10 cellular contexts compared by ENCODE assay signal in genomic region chr17:79075861-79076406, GRCh38. TPM values are rescaled to one million over a fixed set of nuclear protein-coding genes. Genes with fewer than 3 reads are reported as not detected.
A peak's percentile ranks its signal among the peaks of the same experiment; 100 is the strongest.
DNase-seq lines count a peak whose midpoint lies in the region; ATAC-seq, FAIRE-seq and TF ChIP-seq lines count a peak whose summit lies in the region.
"Had no signal": no experiment of that assay in that cellular context is flagged by ENCODE, and none has a peak within 500 bp of the region (broad histone marks: within the 10 kb centered on the region; RNA-seq: fewer than 3 reads in every experiment).

No MANE protein-coding gene starts in this region.

- intact Hi-C loops in activated T-helper 1 cell treated with anti-CD3 and anti-CD28 coated beads, Interleukin-12 subunit alpha, Interleukin-12 subunit beta, Interleukin-2, Interleukin-4 antibody, amounts not matched to agents 30 ng/mL and 10 ng/mL and 1 ng/mL, durations not matched to agents 14 hours and 24 hours and 36 hours (cut with micrococcal nuclease) = no loop called here

- H3K9me3 Mint-ChIP-seq in T-helper 2 cell treated with Interferon-gamma antibody and Interleukin-4, amounts not matched to agents 5 μg/mL and 100 μg/mL, for 36 hours = no peaks in the 10 kb centered on the region
- no peaks in the 10 kb centered on the region for H3K9me3 Mint-ChIP-seq in activated T-helper 1 cell treated with anti-CD3 and anti-CD28 coated beads, Interleukin-12 subunit alpha, Interleukin-12 subunit beta, Interleukin-2, Interleukin-4 antibody, amounts not matched to agents 30 ng/mL and 10 ng/mL and 1 ng/mL, durations not matched to agents 14 hours and 24 hours and 36 hours

- peaks cover 14% of the 10 kb centered on the region; the same call in 1 of the 2 replicates for H3K27me3 ChIP-seq in iPS-20b (ENCODE audit: insufficient read depth, low read length)
- no peaks in the 10 kb centered on the region for H3K27me3 ChIP-seq in stomach smooth muscle (ENCODE audit: control insufficient read depth in 1 of 2, insufficient read depth in 2 of 2, low read length in 2 of 2)
- no peaks in the 10 kb centered on the region for H3K27me3 ChIP-seq in gastroesophageal sphincter

- WGBS in gastroesophageal sphincter (ENCODE audit: low coverage in 1 of 2), 2 donors = 70 to 80% methylated on average over 4 to 6 of the region's 9 CpGs

- peaks cover 11% of the 10 kb centered on the region for H3K4me1 Mint-ChIP-seq in T-helper 2 cell treated with Interferon-gamma antibody and Interleukin-4, amounts not matched to agents 5 μg/mL and 100 μg/mL, for 36 hours (ENCODE audit: low read depth)
- peaks cover 10% of the 10 kb centered on the region for H3K4me1 Mint-ChIP-seq in activated T-helper 1 cell treated with anti-CD3 and anti-CD28 coated beads, Interleukin-12 subunit alpha, Interleukin-12 subunit beta, Interleukin-2, Interleukin-4 antibody, amounts not matched to agents 30 ng/mL and 10 ng/mL and 1 ng/mL, durations not matched to agents 14 hours and 24 hours and 36 hours (ENCODE audit: low read depth)

- H3K36me3 Mint-ChIP-seq in T-helper 2 cell treated with Interferon-gamma antibody and Interleukin-4, amounts not matched to agents 5 μg/mL and 100 μg/mL, for 36 hours (ENCODE audit: low read depth) = peaks cover 16% of the 10 kb centered on the region
- peaks cover 15% of the 10 kb centered on the region for H3K36me3 Mint-ChIP-seq in activated T-helper 1 cell treated with anti-CD3 and anti-CD28 coated beads, Interleukin-12 subunit alpha, Interleukin-12 subunit beta, Interleukin-2, Interleukin-4 antibody, amounts not matched to agents 30 ng/mL and 10 ng/mL and 1 ng/mL, durations not matched to agents 14 hours and 24 hours and 36 hours (ENCODE audit: low read depth)

- no peaks in the 10 kb centered on the region for H3K27me3 Mint-ChIP-seq in T-helper 2 cell treated with Interferon-gamma antibody and Interleukin-4, amounts not matched to agents 5 μg/mL and 100 μg/mL, for 36 hours (ENCODE audit: low read depth)
- no peaks in the 10 kb centered on the region for H3K27me3 Mint-ChIP-seq in activated T-helper 1 cell treated with anti-CD3 and anti-CD28 coated beads, Interleukin-12 subunit alpha, Interleukin-12 subunit beta, Interleukin-2, Interleukin-4 antibody, amounts not matched to agents 30 ng/mL and 10 ng/mL and 1 ng/mL, durations not matched to agents 14 hours and 24 hours and 36 hours (ENCODE audit: insufficient read depth)

- H3K27ac Mint-ChIP-seq in T-helper 2 cell treated with Interferon-gamma antibody and Interleukin-4, amounts not matched to agents 5 μg/mL and 100 μg/mL, for 36 hours = peak overlapping the region; percentile 81
- peak overlapping the region; percentile 83 for H3K27ac Mint-ChIP-seq in activated T-helper 1 cell treated with anti-CD3 and anti-CD28 coated beads, Interleukin-12 subunit alpha, Interleukin-12 subunit beta, Interleukin-2, Interleukin-4 antibody, amounts not matched to agents 30 ng/mL and 10 ng/mL and 1 ng/mL, durations not matched to agents 14 hours and 24 hours and 36 hours

- H3K9ac ChIP-seq in iPS-20b (ENCODE audit: low read depth, low read length) = no peak overlapping the region
- H3K9ac ChIP-seq in stomach smooth muscle (ENCODE audit: low read length in 2 of 2) = peak overlapping the region; percentile 49 to 81

- DNase-seq in T-helper 2 cell treated with Interferon-gamma antibody and Interleukin-4, amounts not matched to agents 5 μg/mL and 100 μg/mL, for 36 hours (ENCODE audit: low spot score) = no peak
- no peak for DNase-seq in T-helper 2 cell
- DNase-seq in activated T-helper 1 cell treated with anti-CD3 and anti-CD28 coated beads, Interleukin-12 subunit alpha, Interleukin-12 subunit beta, Interleukin-2, Interleukin-4 antibody, amounts not matched to agents 30 ng/mL and 10 ng/mL and 1 ng/mL, durations not matched to agents 14 hours and 24 hours and 36 hours (ENCODE audit: low spot score) = no peak
- DNase-seq in urothelium cell line (ENCODE audit: low spot score) = no peak
- no peak for DNase-seq in NCI-H1092 treated with DMSO at 0.1 percent for 48 hours (lab: John Stamatoyannopoulos, UW)

- peak overlapping the region; percentile 89 for H3K4me3 Mint-ChIP-seq in T-helper 2 cell treated with Interferon-gamma antibody and Interleukin-4, amounts not matched to agents 5 μg/mL and 100 μg/mL, for 36 hours
- H3K4me3 Mint-ChIP-seq in activated T-helper 1 cell treated with anti-CD3 and anti-CD28 coated beads, Interleukin-12 subunit alpha, Interleukin-12 subunit beta, Interleukin-2, Interleukin-4 antibody, amounts not matched to agents 30 ng/mL and 10 ng/mL and 1 ng/mL, durations not matched to agents 14 hours and 24 hours and 36 hours = peak overlapping the region; percentile 92

- H3K4me3 ChIP-seq in iPS-20b (ENCODE audit: low read length) (peak overlapping the region; percentile 70), stomach smooth muscle (ENCODE audit: low read length in 2 of 2) (peak overlapping the region; percentile 64 to 77), gastroesophageal sphincter (peak overlapping the region in 1 of 2 donors; percentile 92)

- TF ChIP-seq POLR2A in gastroesophageal sphincter (IDR thresholded peaks at IDR 0.05) = no peak

- no peak for TF ChIP-seq CTCF in gastroesophageal sphincter (IDR thresholded peaks at IDR 0.05)

- H3K36me3 ChIP-seq in iPS-20b (ENCODE audit: insufficient read depth, low read depth, low read length) (peaks cover 25% of the 10 kb centered on the region), stomach smooth muscle (ENCODE audit: control insufficient read depth in 2 of 2, insufficient read depth in 2 of 2, low read length in 2 of 2) (peaks cover 20 to 21% of the 10 kb centered on the region in 2 donors), gastroesophageal sphincter (peaks cover 0 to 38% of the 10 kb centered on the region in 2 donors)

- no peak for ATAC-seq in gastroesophageal sphincter

- no peaks in the 10 kb centered on the region for H3K9me3 ChIP-seq in iPS-20b (ENCODE audit: insufficient read depth, low read depth, low read length)
- no peaks in the 10 kb centered on the region for H3K9me3 ChIP-seq in stomach smooth muscle (ENCODE audit: control insufficient read depth in 2 of 2, low read length in 2 of 2)
- no peaks in the 10 kb centered on the region for H3K9me3 ChIP-seq in gastroesophageal sphincter

- no peak for TF ChIP-seq EP300 in gastroesophageal sphincter (IDR thresholded peaks at IDR 0.05)

- FAIRE-seq in urothelium cell line (lab: Jason Lieb, UNC) = no peak
- FAIRE-seq: A204.1, endometrium had no signal

- H3K4me1 ChIP-seq in iPS-20b (ENCODE audit: insufficient read depth, low read length) (no peaks in the 10 kb centered on the region), stomach smooth muscle (ENCODE audit: control insufficient read depth, insufficient read depth, low read length) (peaks cover 14% of the 10 kb centered on the region), gastroesophageal sphincter (peaks cover 0 to 34% (median 5%) of the 10 kb centered on the region in 3 donors)

- H3K27ac ChIP-seq in iPS-20b (ENCODE audit: low read length) = no peak overlapping the region
- peak overlapping the region; percentile 41 for H3K27ac ChIP-seq in stomach smooth muscle (ENCODE audit: low read length)
- peak overlapping the region in 2 of 4 donors; percentile 90 to 94 for H3K27ac ChIP-seq in gastroesophageal sphincter

RNA-seq across cellular contexts. Expression of gene ENGASE, which starts 1.3 kb away (rescaled TPM):
- 46.1 and 46.6 TPM in 2 replicates for total RNA-seq in activated T-helper 1 cell treated with anti-CD3 and anti-CD28 coated beads, Interleukin-12 subunit alpha, Interleukin-12 subunit beta, Interleukin-2, Interleukin-4 antibody, amounts not matched to agents 30 ng/mL and 10 ng/mL and 1 ng/mL, durations not matched to agents 14 hours and 24 hours and 36 hours
- 10 to 100 TPM in 3 of 4 donors, 1 to 10 TPM in 1; 8.3 to 46.5 (median 16.2) TPM for total RNA-seq in gastroesophageal sphincter

RNA-seq across cellular contexts. Expression of gene C1QTNF1, which starts 52.0 kb away (rescaled TPM):
- total RNA-seq in activated T-helper 1 cell treated with anti-CD3 and anti-CD28 coated beads, Interleukin-12 subunit alpha, Interleukin-12 subunit beta, Interleukin-2, Interleukin-4 antibody, amounts not matched to agents 30 ng/mL and 10 ng/mL and 1 ng/mL, durations not matched to agents 14 hours and 24 hours and 36 hours = not detected in 2 replicates
- total RNA-seq in gastroesophageal sphincter = 10 to 100 TPM; 50.8 to 76.5 (median 72.3) TPM

Comparison
In these comparisons a context has a peak if more than half of its experiments do, and no peak if none do; other contexts are left out.
1. RNA of gene C1QTNF1, which starts 52.0 kb away (total RNA-seq): 50.8 to 76.5 TPM in gastroesophageal sphincter; not detected in activated T-helper 1 cell treated with anti-CD3 and anti-CD28 coated beads, Interleukin-12 subunit alpha, Interleukin-12 subunit beta, Interleukin-2, Interleukin-4 antibody, amounts not matched to agents 30 ng/mL and 10 ng/mL and 1 ng/mL, durations not matched to agents 14 hours and 24 hours and 36 hours; every median in the first group is over 10 times any median in the second.